Comparison of ENCODE assay signal across 12 cellular contexts in the genomic region with DNA sequence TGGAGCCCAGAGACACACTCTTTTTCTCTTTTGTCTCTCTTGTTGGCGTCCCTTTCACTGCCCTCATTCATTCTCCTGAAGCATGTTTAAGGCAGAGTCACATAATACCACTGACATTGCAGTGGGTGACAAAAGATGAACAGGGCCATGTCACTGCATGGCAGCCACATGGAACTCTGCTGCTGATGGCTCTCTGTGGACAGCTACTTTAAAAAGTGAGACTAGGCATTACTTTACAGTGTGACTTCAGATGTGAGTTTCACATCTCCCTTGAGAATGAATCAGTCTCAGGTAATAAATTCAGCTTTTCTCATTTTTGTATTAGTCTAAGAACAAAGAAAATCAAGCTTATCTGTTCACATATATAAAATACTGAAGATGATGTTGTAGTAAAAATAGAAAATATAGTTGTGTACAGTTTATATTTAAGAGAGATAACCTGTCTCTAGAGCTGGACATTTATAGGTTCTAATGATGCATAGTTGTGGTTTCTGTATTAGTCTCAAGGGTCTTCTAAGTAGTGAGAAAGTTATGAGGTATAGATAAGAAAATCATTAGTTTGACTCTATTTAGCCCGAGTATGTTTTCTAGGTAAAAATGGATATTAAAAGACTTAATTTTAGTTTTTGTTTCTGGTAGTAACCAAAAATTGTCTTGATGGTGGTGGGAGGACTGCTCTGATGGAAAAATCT. TPM values are rescaled to one million over a fixed set of nuclear protein-coding genes. Genes with fewer than 3 reads are reported as not detected.
A peak's percentile ranks its signal among the peaks of the same experiment; 100 is the strongest.
DNase-seq lines count a peak whose midpoint lies in the region; ATAC-seq and TF ChIP-seq lines count a peak whose summit lies in the region.
"Had no signal": no experiment of that assay in that cellular context is flagged by ENCODE, and none has a peak within 500 bp of the region (broad histone marks: within the 10 kb centered on the region; RNA-seq: fewer than 3 reads in every experiment).

No MANE protein-coding gene starts in this region.

- H3K27me3 Mint-ChIP-seq in activated T-cell treated with anti-CD3 and anti-CD28 coated beads, Interleukin-2, amount 50 U/mL, for 24 hours: no peaks in the 10 kb centered on the region
- no peaks in the 10 kb centered on the region for H3K27me3 Mint-ChIP-seq in progenitor cell of endocrine pancreas
- no peaks in the 10 kb centered on the region for H3K27me3 Mint-ChIP-seq in stimulated activated naive CD8-positive, alpha-beta T cell treated with anti-CD3 and anti-CD28 coated beads, Interleukin-15, amount 100 ng/mL, for 72 hours
- H3K27me3 Mint-ChIP-seq: stimulated activated naive CD8-positive, alpha-beta T cell treated with anti-CD3 and anti-CD28 coated beads, Interleukin-15, Interleukin-2, amounts not matched to agents 100 ng/mL and 50 ng/mL, for 24 hours had no signal

- peak; percentile 94 for ATAC-seq in GM21619 (IDR thresholded peaks at IDR 0.05; ENCODE audit: unreplicated experiment)
- peak; percentile 89 for ATAC-seq in HG03108 (IDR thresholded peaks at IDR 0.05; ENCODE audit: unreplicated experiment)
- no peak for ATAC-seq in stimulated activated naive CD8-positive, alpha-beta T cell treated with anti-CD3 and anti-CD28 coated beads, Interleukin-15, amount 100 ng/mL, for 72 hours

- no peak overlapping the region for H3K4me3 Mint-ChIP-seq in activated T-cell treated with anti-CD3 and anti-CD28 coated beads, Interleukin-2, amount 50 U/mL, for 24 hours
- H3K4me3 Mint-ChIP-seq in progenitor cell of endocrine pancreas (ENCODE audit: low read depth): no peak overlapping the region
- no peak overlapping the region for H3K4me3 Mint-ChIP-seq in stimulated activated naive CD8-positive, alpha-beta T cell treated with anti-CD3 and anti-CD28 coated beads, Interleukin-15, amount 100 ng/mL, for 72 hours
- H3K4me3 Mint-ChIP-seq: nephron progenitor cell; stimulated activated naive CD8-positive, alpha-beta T cell treated with anti-CD3 and anti-CD28 coated beads, Interleukin-15, Interleukin-2, amounts not matched to agents 100 ng/mL and 50 ng/mL, for 24 hours had no signal

- TF ChIP-seq CTCF in progenitor cell of endocrine pancreas (IDR thresholded peaks at IDR 0.05; ENCODE audit: unreplicated experiment): no peak

- no peak for DNase-seq in activated T-cell treated with anti-CD3 and anti-CD28 coated beads, Interleukin-2, amount 50 U/mL, for 24 hours
- DNase-seq in activated T-cell treated with anti-CD3 and anti-CD28 coated beads, Interleukin-2, amount 50 U/mL, for 1 hour: no peak
- DNase-seq in progenitor cell of endocrine pancreas (ENCODE audit: low spot score, unreplicated experiment): no peak
- no peak for DNase-seq in stimulated activated naive CD8-positive, alpha-beta T cell treated with anti-CD3 and anti-CD28 coated beads, Interleukin-15, amount 100 ng/mL, for 72 hours
- DNase-seq in stimulated activated CD4-positive, alpha-beta T cell treated with anti-CD3 and anti-CD28 coated beads, Interleukin-4, amount 100 ng/mL, for 4 hours: no peak
- DNase-seq in NCI-H2029 treated with DMSO at 0.1 percent for 48 hours (lab: John Stamatoyannopoulos, UW): no peak
- DNase-seq: activated CD4-positive, CD25-positive, alpha-beta regulatory T cell treated with anti-CD3 and anti-CD28 coated beads, Interleukin-2, amount 50 U/mL, for 72 hours; islet precursor cell; nephron progenitor cell had no signal

- peak overlapping the region; percentile 33 for H3K27ac Mint-ChIP-seq in activated T-cell treated with anti-CD3 and anti-CD28 coated beads, Interleukin-2, amount 50 U/mL, for 24 hours
- H3K27ac Mint-ChIP-seq in progenitor cell of endocrine pancreas: peak overlapping the region; percentile 41
- H3K27ac Mint-ChIP-seq in stimulated activated naive CD8-positive, alpha-beta T cell treated with anti-CD3 and anti-CD28 coated beads, Interleukin-15, amount 100 ng/mL, for 72 hours: peak overlapping the region in 1 of 2 donors; percentile 46
- H3K27ac Mint-ChIP-seq: nephron progenitor cell; stimulated activated naive CD8-positive, alpha-beta T cell treated with anti-CD3 and anti-CD28 coated beads, Interleukin-15, Interleukin-2, amounts not matched to agents 100 ng/mL and 50 ng/mL, for 24 hours had no signal

- no peaks in the 10 kb centered on the region for H3K9me3 Mint-ChIP-seq in activated T-cell treated with anti-CD3 and anti-CD28 coated beads, Interleukin-2, amount 50 U/mL, for 24 hours
- no peaks in the 10 kb centered on the region for H3K9me3 Mint-ChIP-seq in progenitor cell of endocrine pancreas (ENCODE audit: low read depth)
- no peaks in the 10 kb centered on the region for H3K9me3 Mint-ChIP-seq in stimulated activated naive CD8-positive, alpha-beta T cell treated with anti-CD3 and anti-CD28 coated beads, Interleukin-15, amount 100 ng/mL, for 72 hours
- H3K9me3 Mint-ChIP-seq: nephron progenitor cell; stimulated activated naive CD8-positive, alpha-beta T cell treated with anti-CD3 and anti-CD28 coated beads, Interleukin-15, Interleukin-2, amounts not matched to agents 100 ng/mL and 50 ng/mL, for 24 hours had no signal

- H3K36me3 Mint-ChIP-seq in activated T-cell treated with anti-CD3 and anti-CD28 coated beads, Interleukin-2, amount 50 U/mL, for 24 hours (ENCODE audit: low read depth): peaks cover 75% of the 10 kb centered on the region
- H3K36me3 Mint-ChIP-seq in progenitor cell of endocrine pancreas (ENCODE audit: insufficient read depth): peaks cover 21% of the 10 kb centered on the region

- H3K4me1 Mint-ChIP-seq in activated T-cell treated with anti-CD3 and anti-CD28 coated beads, Interleukin-2, amount 50 U/mL, for 24 hours (ENCODE audit: low read depth): peaks cover 33% of the 10 kb centered on the region
- H3K4me1 Mint-ChIP-seq in progenitor cell of endocrine pancreas (ENCODE audit: low read depth): peaks cover 8% of the 10 kb centered on the region
- H3K4me1 Mint-ChIP-seq in stimulated activated naive CD8-positive, alpha-beta T cell treated with anti-CD3 and anti-CD28 coated beads, Interleukin-15, amount 100 ng/mL, for 72 hours: peaks cover 31% of the 10 kb centered on the region

RNA-seq across cellular contexts. Expression of a gene that starts 6.1 kb away (rescaled TPM):
- total RNA-seq in progenitor cell of endocrine pancreas: 49.4 and 57.6 TPM in 2 replicates

RNA-seq across cellular contexts. Expression of a gene that starts 51.0 kb away (rescaled TPM):
- total RNA-seq in progenitor cell of endocrine pancreas: 22.2 and 28.2 TPM in 2 replicates
